ENCODE assay signal across 10 cellular contexts in genomic region chr7:45027774-45028114, GRCh38. TPM values are rescaled to one million over a fixed set of nuclear protein-coding genes. Genes with fewer than 3 reads are reported as not detected.
DNase-seq lines count a peak whose midpoint lies in the region; ATAC-seq, FAIRE-seq and TF ChIP-seq lines count a peak whose summit lies in the region.
"Had no signal": no experiment of that assay in that cellular context is flagged by ENCODE, and none has a peak within 500 bp of the region (broad histone marks: within the 10 kb centered on the region; RNA-seq: fewer than 3 reads in every experiment).

No MANE protein-coding gene starts in this region.

- no peak overlapping the region for H3K4me3 Mint-ChIP-seq in osteocyte (ENCODE audit: unreplicated experiment)

- no peak for TF ChIP-seq RAD21 in HepG2 (CRISPR knock-in tag; IDR thresholded peaks at IDR 0.05)

- peaks cover 23% of the 10 kb centered on the region for H3K36me3 Mint-ChIP-seq in osteocyte (ENCODE audit: unreplicated experiment)

- TF ChIP-seq CTCF in RWPE1 (conservative IDR thresholded peaks at IDR 0.05; ENCODE audit: low read depth) (no peak), HepG2 (CRISPR knock-in tag; IDR thresholded peaks at IDR 0.05) (no peak), osteocyte (IDR thresholded peaks at IDR 0.05) (no peak)

- intact Hi-C loops in HepG2 (cut with micrococcal nuclease; ENCODE audit: unreplicated experiment): no loop called here
- intact Hi-C loops in posterior vena cava (cut with DNase I): no loop called here

- H3K4me1 ChIP-seq in BLaER1 (peaks cover 65% of the 10 kb centered on the region), HepG2 (ENCODE audit: insufficient read depth, low read length) (peaks cover 41% of the 10 kb centered on the region)

- H3K79me2 ChIP-seq in HepG2 (ENCODE audit: insufficient read depth, low read length): peaks cover 3% of the 10 kb centered on the region

- H3K27me3 Mint-ChIP-seq in osteocyte (ENCODE audit: unreplicated experiment): no peaks in the 10 kb centered on the region

- H4K20me1 ChIP-seq in BLaER1 (peaks cover 31% of the 10 kb centered on the region), HepG2 (ENCODE audit: insufficient read depth, low read length) (no peaks in the 10 kb centered on the region)

- no TSS peak for BruUV-seq in HepG2 (replicated peaks; lab: Mats Ljungman, UMichigan)

- no peak for FAIRE-seq in HepG2 (lab: Jason Lieb, UNC)
- FAIRE-seq: H54 had no signal

- H3K27ac ChIP-seq in BLaER1 (peak overlapping the region; percentile 93), RWPE1 (peak overlapping the region; percentile 76), HepG2 (ENCODE audit: extremely low read length, insufficient read depth, low read length) (peak overlapping the region; percentile 66)

- no peak overlapping the region for H3K27ac Mint-ChIP-seq in osteocyte (ENCODE audit: unreplicated experiment)

- peak; percentile 8 for ATAC-seq in GM19452 (IDR thresholded peaks at IDR 0.05; ENCODE audit: unreplicated experiment)
- ATAC-seq in HepG2: no peak
- no peak for ATAC-seq in HG02623 (IDR thresholded peaks at IDR 0.05; ENCODE audit: unreplicated experiment)
- ATAC-seq in left lobe of liver: no peak

- WGBS in HepG2 (ENCODE audit: low lambda C conversion rate): 98% methylated on average over 4 of the region's 4 CpGs

- H3K9me3 Mint-ChIP-seq in osteocyte (ENCODE audit: unreplicated experiment): peaks cover 7% of the 10 kb centered on the region

- H3K4me1 Mint-ChIP-seq in osteocyte (ENCODE audit: unreplicated experiment): peaks cover 6% of the 10 kb centered on the region

- H3K27me3 ChIP-seq in BLaER1 (no peaks in the 10 kb centered on the region), HepG2 (ENCODE audit: control insufficient read depth in 1 of 2, insufficient read depth in 2 of 2, low read length in 2 of 2) (no peaks in the 10 kb centered on the region)

- no peak for TF ChIP-seq POLR2A in HepG2 (IDR thresholded peaks at IDR 0.05; ENCODE audit: insufficient read depth in 1 of 2, low read depth in 2 of 2, low read length in 2 of 2)

- peak overlapping the region; percentile 86 for H3K9ac ChIP-seq in BLaER1
- H3K9ac ChIP-seq in HepG2 (ENCODE audit: insufficient read depth, low read depth, low read length): no peak overlapping the region; the same call in 1 of the 2 replicates

- POLR2A ChIA-PET in RWPE1 (lab: Yijun Ruan, JAX; ENCODE audit: low non-redundant PET) (no interaction called here), HepG2 (lab: Yijun Ruan, JAX) (interaction anchor here (1.3 kb wide), 1 partner anchor 8 kb away, joined by 3 read pairs; no protein-coding TSS in a partner anchor)

- H3K9me3 ChIP-seq in BLaER1 (peaks cover 13% of the 10 kb centered on the region), HepG2 (ENCODE audit: low read length) (no peaks in the 10 kb centered on the region)

- no peak overlapping the region for H2AFZ ChIP-seq in HepG2 (ENCODE audit: low read length)

- CTCF ChIA-PET in RWPE1 (lab: Yijun Ruan, JAX): interaction anchor here (0.6 kb wide), 2 partner anchors 20 to 440 kb away, joined by 3 to 4 read pairs; no protein-coding TSS in a partner anchor
- CTCF ChIA-PET in HepG2 (lab: Yijun Ruan, JAX; ENCODE audit: low intra/inter-chr PET ratio, low total read pairs): no interaction called here

- H3K4me2 ChIP-seq in BLaER1 (peak overlapping the region; percentile 88), HepG2 (ENCODE audit: low read depth, low read length) (no peak overlapping the region; the same call in 1 of the 2 replicates)

- H3K4me3 ChIP-seq in BLaER1 (peak overlapping the region; percentile 70), HepG2 (replicated peaks in 1 of 3; ENCODE audit: insufficient read depth in 1 of 3, low read depth in 2 of 3, low read length in 3 of 3) (no peak overlapping the region)

- in situ Hi-C loops in HepG2 (cut with HindIII; ENCODE audit: extremely low pct_ligation_motif_present, low pct_unique_long_range_greater_than_20kb): no loop called here

- no peak for TF ChIP-seq EP300 in HepG2 (IDR thresholded peaks at IDR 0.05; ENCODE audit: low read depth in 2 of 2, low read length in 2 of 2)
- no peak for TF ChIP-seq EP300 in HepG2 (CRISPR knock-in tag; IDR thresholded peaks at IDR 0.05; ENCODE audit: borderline replicate concordance)

- peaks cover 36% of the 10 kb centered on the region for H3K36me3 ChIP-seq in BLaER1
- H3K36me3 ChIP-seq in HepG2 (replicated peaks in 1 of 2; ENCODE audit: control insufficient read depth in 1 of 2, insufficient read depth in 2 of 2, low read length in 2 of 2): no peaks in the 10 kb centered on the region

- no peak for DNase-seq in RWPE1 (ENCODE audit: low spot score)
- no peak for DNase-seq in HepG2 (ENCODE audit: low spot score)
- no peak for DNase-seq in left lobe of liver (ENCODE audit: low spot score)
- no peak for DNase-seq in posterior vena cava (ENCODE audit: low spot score)
- no peak for DNase-seq in osteocyte (ENCODE audit: extremely low spot score, unreplicated experiment)
- DNase-seq: NCI-H2107 had no signal

TF ChIP-seq in HepG2, 621 proteins besides CTCF, POLR2A, EP300 and RAD21:
- TF ChIP-seq MBD4 (IDR thresholded peaks at IDR 0.05; ENCODE audit: borderline replicate concordance, low read length): no peak

RNA-seq across cellular contexts. Expression of gene CCM2, which starts 27.7 kb away (rescaled TPM):
- total RNA-seq in HepG2 (2016; rRNA removed; fragmentation: Illumina TruSeq; extraction: Trizol): 14.2 and 15.8 TPM in 2 replicates
- total RNA-seq in HepG2 (2016; cell fraction: cytosol; rRNA removed; fragmentation: Illumina TruSeq; extraction: Trizol; ENCODE audit: low read depth): 18.2 and 19.1 TPM in 2 replicates
- total RNA-seq in HepG2 (2016; cell fraction: insoluble cytoplasmic fraction; rRNA removed; fragmentation: Illumina TruSeq; extraction: Trizol): 12.5 and 16.6 TPM in 2 replicates
- total RNA-seq in HepG2 (2016; cell fraction: membrane; rRNA removed; fragmentation: Illumina TruSeq; extraction: Trizol): 37.4 and 37.5 TPM in 2 replicates
- total RNA-seq in HepG2 (2016; cell fraction: nucleus; rRNA removed; fragmentation: Illumina TruSeq; extraction: Trizol): 9.5 and 10.1 TPM in 2 replicates
- polyA plus RNA-seq in HepG2 (2011; rRNA removed): 13.7 and 20.8 TPM in 2 replicates
- polyA plus RNA-seq in HepG2 (2011; cell fraction: cytosol; rRNA removed): 13.4 and 18.8 TPM in 2 replicates
- polyA plus RNA-seq in HepG2 (2011; cell fraction: nucleus; rRNA removed): 21.0 and 23.0 TPM in 2 replicates
- 10.2 and 13.2 TPM in 2 replicates for polyA plus RNA-seq in HepG2 (2012)
- 25.8 and 27.8 TPM in 2 replicates for polyA plus RNA-seq in HepG2 (2016; cell fraction: cytosol; fragmentation: Illumina TruSeq; extraction: Trizol; ENCODE audit: low read depth)
- polyA plus RNA-seq in HepG2 (2016; cell fraction: insoluble cytoplasmic fraction; fragmentation: Illumina TruSeq; extraction: Trizol; ENCODE audit: low read depth): 14.5 and 18.7 TPM in 2 replicates
- 34.2 and 39.7 TPM in 2 replicates for polyA plus RNA-seq in HepG2 (2016; cell fraction: membrane; fragmentation: Illumina TruSeq; extraction: Trizol; ENCODE audit: low read depth)
- polyA plus RNA-seq in HepG2 (2016; cell fraction: nucleus; fragmentation: Illumina TruSeq; extraction: Trizol; ENCODE audit: insufficient read depth, low read depth): 20.6 and 22.6 TPM in 2 replicates
- polyA minus RNA-seq in HepG2 (2011; rRNA and poly(A)+ RNA removed; ENCODE audit: low replicate concordance): 18.9 and 30.7 TPM in 2 replicates
- polyA minus RNA-seq in HepG2 (2011; cell fraction: cytosol; rRNA and poly(A)+ RNA removed): 8.0 and 10.6 TPM in 2 replicates
- 3.9 and 8.0 TPM in 2 replicates for polyA minus RNA-seq in HepG2 (2011; cell fraction: nucleus; rRNA and poly(A)+ RNA removed)
- total RNA-seq in left lobe of liver: 44.8 TPM
- 10 to 100 TPM; 31.8 to 36.9 TPM for total RNA-seq in posterior vena cava
- total RNA-seq in osteocyte: 41.4 and 42.3 TPM in 2 replicates

RNA-seq across cellular contexts. Expression of gene MYO1G, which starts 48.9 kb away (rescaled TPM):
- total RNA-seq in HepG2 (2016; rRNA removed; fragmentation: Illumina TruSeq; extraction: Trizol) (0.28 and 0.29 TPM in 2 replicates), left lobe of liver (1.0 TPM), posterior vena cava (1 to 10 TPM; 4.9 to 6.3 TPM), osteocyte (0.05 TPM in 1 of 2 replicates, not detected in the other)
- 0.09 TPM in 1 of 2 replicates, not detected in the other for total RNA-seq in HepG2 (2016; cell fraction: cytosol; rRNA removed; fragmentation: Illumina TruSeq; extraction: Trizol; ENCODE audit: low read depth)
- total RNA-seq in HepG2 (2016; cell fraction: insoluble cytoplasmic fraction; rRNA removed; fragmentation: Illumina TruSeq; extraction: Trizol): 0.12 and 0.22 TPM in 2 replicates
- total RNA-seq in HepG2 (2016; cell fraction: membrane; rRNA removed; fragmentation: Illumina TruSeq; extraction: Trizol): not detected in 2 replicates
- total RNA-seq in HepG2 (2016; cell fraction: nucleus; rRNA removed; fragmentation: Illumina TruSeq; extraction: Trizol): 0.28 TPM in 1 of 2 replicates, not detected in the other
- 1.1 and 2.4 TPM in 2 replicates for polyA plus RNA-seq in HepG2 (2011; rRNA removed)
- polyA plus RNA-seq in HepG2 (2011; cell fraction: cytosol; rRNA removed): 0.71 and 1.2 TPM in 2 replicates
- 3.8 and 5.7 TPM in 2 replicates for polyA plus RNA-seq in HepG2 (2011; cell fraction: nucleus; rRNA removed)
- polyA plus RNA-seq in HepG2 (2012): 0.44 and 1.2 TPM in 2 replicates
- not detected in 2 replicates for polyA plus RNA-seq in HepG2 (2016; cell fraction: cytosol; fragmentation: Illumina TruSeq; extraction: Trizol; ENCODE audit: low read depth)
- 0.15 and 0.21 TPM in 2 replicates for polyA plus RNA-seq in HepG2 (2016; cell fraction: insoluble cytoplasmic fraction; fragmentation: Illumina TruSeq; extraction: Trizol; ENCODE audit: low read depth)
- polyA plus RNA-seq in HepG2 (2016; cell fraction: membrane; fragmentation: Illumina TruSeq; extraction: Trizol; ENCODE audit: low read depth): 0.08 TPM in 1 of 2 replicates, not detected in the other
- 0.31 and 0.44 TPM in 2 replicates for polyA plus RNA-seq in HepG2 (2016; cell fraction: nucleus; fragmentation: Illumina TruSeq; extraction: Trizol; ENCODE audit: insufficient read depth, low read depth)
- polyA minus RNA-seq in HepG2 (2011; rRNA and poly(A)+ RNA removed; ENCODE audit: low replicate concordance): 1.7 and 89.4 TPM in 2 replicates
- polyA minus RNA-seq in HepG2 (2011; cell fraction: cytosol; rRNA and poly(A)+ RNA removed): 0.70 and 1.2 TPM in 2 replicates
- 1.4 and 2.6 TPM in 2 replicates for polyA minus RNA-seq in HepG2 (2011; cell fraction: nucleus; rRNA and poly(A)+ RNA removed)
